25 cellular contexts compared by ENCODE assay signal in genomic region chr11:122104381-122104780, GRCh38. TPM values are rescaled to one million over a fixed set of nuclear protein-coding genes. Genes with fewer than 3 reads are reported as not detected.
DNase-seq lines count a peak whose midpoint lies in the region; ATAC-seq, FAIRE-seq and TF ChIP-seq lines count a peak whose summit lies in the region.
"Had no signal": no experiment of that assay in that cellular context is flagged by ENCODE, and none has a peak within 500 bp of the region (broad histone marks: within the 10 kb centered on the region; RNA-seq: fewer than 3 reads in every experiment).

No MANE protein-coding gene starts in this region.

- H3K36me3 ChIP-seq in smooth muscle cell (ENCODE audit: low read depth) (no peaks in the 10 kb centered on the region), kidney (ENCODE audit: control insufficient read depth in 1 of 2, insufficient read depth in 2 of 2, low read length in 2 of 2) (no peaks in the 10 kb centered on the region)
- H3K36me3 ChIP-seq: cardiac muscle cell, lower lobe of right lung, thyroid gland had no signal

- peaks cover 82% of the 10 kb centered on the region for H3K79me2 ChIP-seq in smooth muscle cell (ENCODE audit: low read depth)

- H3F3A ChIP-seq in smooth muscle cell (ENCODE audit: low read depth): peaks cover 5% of the 10 kb centered on the region

- no peak for FAIRE-seq in kidney (lab: Jason Lieb, UNC)
- FAIRE-seq: GM19239, small intestine had no signal

- H3K9me3 Mint-ChIP-seq in Calu3 (ENCODE audit: low read depth, unreplicated experiment): no peaks in the 10 kb centered on the region
- H3K9me3 Mint-ChIP-seq: activated CD8-positive, alpha-beta T cell treated with anti-CD3 and anti-CD28 coated beads for 36 hours had no signal

- no peaks in the 10 kb centered on the region for H4K20me1 ChIP-seq in smooth muscle cell (ENCODE audit: low read depth)

- no peaks in the 10 kb centered on the region for H3K36me3 Mint-ChIP-seq in Calu3 (ENCODE audit: insufficient read depth, unreplicated experiment)

- H3K27me3 ChIP-seq in smooth muscle cell (ENCODE audit: low read depth): no peaks in the 10 kb centered on the region
- H3K27me3 ChIP-seq: cardiac muscle cell, thyroid gland had no signal

- no peak for ATAC-seq in HG03196 (IDR thresholded peaks at IDR 0.05; ENCODE audit: unreplicated experiment)
- ATAC-seq: activated CD4-positive, CD25-positive, alpha-beta regulatory T cell treated with anti-CD3 and anti-CD28 coated beads, Interleukin-2, amount 50 U/mL, for 24 hours; activated CD8-positive, alpha-beta T cell treated with anti-CD3 and anti-CD28 coated beads for 36 hours; lower lobe of right lung had no signal

- no peak overlapping the region for H3K4me3 ChIP-seq in smooth muscle cell
- no peak overlapping the region for H3K4me3 ChIP-seq in kidney (ENCODE audit: low read length in 2 of 2)
- H3K4me3 ChIP-seq: cardiac muscle cell, lower lobe of right lung, thyroid gland had no signal

- CTCF ChIA-PET in Calu3 (lab: Charles Lee): no interaction called here

- H3K4me2 ChIP-seq in smooth muscle cell: peak overlapping the region; percentile 57

- peaks cover 6% of the 10 kb centered on the region for H3K4me1 Mint-ChIP-seq in Calu3 (ENCODE audit: low read depth, unreplicated experiment)

- no peaks in the 10 kb centered on the region for H3K9me3 ChIP-seq in smooth muscle cell (replicated peaks; ENCODE audit: low read depth)
- H3K9me3 ChIP-seq in kidney (ENCODE audit: control insufficient read depth in 1 of 2, low read length in 2 of 2): no peaks in the 10 kb centered on the region
- H3K9me3 ChIP-seq: lower lobe of right lung, thyroid gland had no signal

- no peak overlapping the region for H3K27ac Mint-ChIP-seq in Calu3 (ENCODE audit: unreplicated experiment)
- H3K27ac Mint-ChIP-seq: activated CD8-positive, alpha-beta T cell treated with anti-CD3 and anti-CD28 coated beads for 36 hours had no signal

- no peak overlapping the region for H3K9ac ChIP-seq in smooth muscle cell (ENCODE audit: low read depth)
- H3K9ac ChIP-seq in kidney (ENCODE audit: low read length in 2 of 2): no peak overlapping the region

- no peak for TF ChIP-seq CTCF in smooth muscle cell (IDR thresholded peaks at IDR 0.05; ENCODE audit: borderline replicate concordance, insufficient read depth, poor library complexity, severe bottlenecking)
- no peak for TF ChIP-seq CTCF in kidney (IDR thresholded peaks at IDR 0.05; ENCODE audit: borderline replicate concordance, extremely low read depth, insufficient read depth)
- TF ChIP-seq CTCF in Calu3 (IDR thresholded peaks at IDR 0.05; ENCODE audit: unreplicated experiment): no peak

- intact Hi-C loops in kidney (cut with DNase I) (no loop called here), Calu3 (cut with micrococcal nuclease; ENCODE audit: unreplicated experiment) (loop anchor here (5.0 kb wide), 1 partner anchor 447 kb away; no protein-coding TSS in a partner anchor)

- H3K27me3 Mint-ChIP-seq in Calu3 (ENCODE audit: unreplicated experiment): peaks cover 15% of the 10 kb centered on the region

- no TSS peak for BruUV-seq in Calu3 (replicated peaks; lab: Mats Ljungman, UMichigan)

- H3K27ac ChIP-seq in epithelial cell of prostate (peak overlapping the region; percentile 83), smooth muscle cell (ENCODE audit: low read depth) (peak overlapping the region; percentile 94), kidney (ENCODE audit: low read depth in 2 of 2, low read length in 2 of 2) (no peak overlapping the region)
- H3K27ac ChIP-seq: cardiac muscle cell, lower lobe of right lung, thyroid gland had no signal

- H3K4me3 Mint-ChIP-seq in Calu3 (ENCODE audit: low read depth, unreplicated experiment): no peak overlapping the region
- H3K4me3 Mint-ChIP-seq: activated CD8-positive, alpha-beta T cell treated with anti-CD3 and anti-CD28 coated beads for 36 hours had no signal

- H3K4me1 ChIP-seq in smooth muscle cell (ENCODE audit: low read depth): peaks cover 20% of the 10 kb centered on the region
- no peaks in the 10 kb centered on the region for H3K4me1 ChIP-seq in kidney (ENCODE audit: control insufficient read depth in 1 of 2, insufficient read depth in 1 of 2, low read depth in 1 of 2, low read length in 2 of 2)

- DNase-seq in ELR (ENCODE audit: low read depth): peak; percentile 64
- DNase-seq in NCI-H2227 treated with DMSO at 0.1 percent for 48 hours (lab: John Stamatoyannopoulos, UW): peak; percentile 35
- no peak for DNase-seq in epithelial cell of prostate (ENCODE audit: low read depth, low spot score)
- no peak for DNase-seq in smooth muscle cell (lab: John Stamatoyannopoulos, UW; ENCODE audit: unreplicated experiment)
- no peak for DNase-seq in activated gamma-delta T cell treated with Interleukin-2 at 50 U/mL for 16 hours
- no peak for DNase-seq in kidney
- no peak for DNase-seq in Calu3
- DNase-seq: activated CD8-positive, alpha-beta T cell treated with anti-CD3 and anti-CD28 coated beads for 36 hours; activated gamma-delta T cell; activated T-cell treated with anti-CD3 and anti-CD28 coated beads for 4 hours; DND-41; islet precursor cell; lower lobe of right lung; NCI-H1417; NCI-H524; Right ventricle myocardium superior; small intestine; stimulated activated CD4-positive, alpha-beta T cell treated with anti-CD3 and anti-CD28 coated beads, Interleukin-4, amount 100 ng/mL, for 1 hour; stimulated activated naive CD4-positive, alpha-beta T cell; thyroid gland had no signal

- WGBS in smooth muscle cell (ENCODE audit: low lambda C conversion rate): 77% methylated on average over 1 of the region's 1 CpG

- no peak overlapping the region for H2AFZ ChIP-seq in smooth muscle cell (ENCODE audit: low read depth)

RNA-seq across cellular contexts. Expression of gene BLID, which starts 11.6 kb away (rescaled TPM):
- 2.3 and 4.7 TPM in 2 replicates for total RNA-seq in smooth muscle cell
- 0.18 TPM in 1 of 2 replicates, not detected in the other for polyA plus RNA-seq in smooth muscle cell
- total RNA-seq in kidney: not detected
- not detected for polyA plus RNA-seq in kidney (ENCODE audit: insufficient read depth, low read depth, low replicate concordance)
- not detected in 2 replicates for total RNA-seq in Calu3 (2022)
- total RNA-seq: activated CD8-positive, alpha-beta T cell treated with anti-CD3 and anti-CD28 coated beads for 36 hours had no signal
- polyA plus RNA-seq: adipose tissue, small intestine had no signal

Comparison
In these comparisons a context has a peak if more than half of its experiments do, and no peak if none do; other contexts are left out.
1. DNase-seq: peak in ELR (single experiment) and NCI-H2227 treated with DMSO at 0.1 percent for 48 hours (single experiment); none in epithelial cell of prostate (single experiment), smooth muscle cell (single experiment), activated gamma-delta T cell treated with Interleukin-2 at 50 U/mL for 16 hours (single experiment), kidney (single experiment) and Calu3 (single experiment).
2. H3K27ac ChIP-seq: peak in epithelial cell of prostate (single experiment) and smooth muscle cell (single experiment); none in kidney (0 of 2).